Comparison of ENCODE assay signal across 1 cellular context in genomic region chr3:141399979-141400971, GRCh38.
TF ChIP-seq lines count a peak whose summit lies in the region.

No MANE protein-coding gene starts in this region.

TF ChIP-seq in HEK293, 187 proteins besides CTCF, POLR2A, EP300 and RAD21 (continued from another document):
- TF ChIP-seq PRDM4 (tag by site-specific recombination; IDR thresholded peaks at IDR 0.05) (no peak), ZSCAN23 (tag by site-specific recombination; IDR thresholded peaks at IDR 0.05) (no peak), ZNF112 (tag by site-specific recombination; IDR thresholded peaks at IDR 0.05) (no peak)
- TF ChIP-seq, protein P1, sequence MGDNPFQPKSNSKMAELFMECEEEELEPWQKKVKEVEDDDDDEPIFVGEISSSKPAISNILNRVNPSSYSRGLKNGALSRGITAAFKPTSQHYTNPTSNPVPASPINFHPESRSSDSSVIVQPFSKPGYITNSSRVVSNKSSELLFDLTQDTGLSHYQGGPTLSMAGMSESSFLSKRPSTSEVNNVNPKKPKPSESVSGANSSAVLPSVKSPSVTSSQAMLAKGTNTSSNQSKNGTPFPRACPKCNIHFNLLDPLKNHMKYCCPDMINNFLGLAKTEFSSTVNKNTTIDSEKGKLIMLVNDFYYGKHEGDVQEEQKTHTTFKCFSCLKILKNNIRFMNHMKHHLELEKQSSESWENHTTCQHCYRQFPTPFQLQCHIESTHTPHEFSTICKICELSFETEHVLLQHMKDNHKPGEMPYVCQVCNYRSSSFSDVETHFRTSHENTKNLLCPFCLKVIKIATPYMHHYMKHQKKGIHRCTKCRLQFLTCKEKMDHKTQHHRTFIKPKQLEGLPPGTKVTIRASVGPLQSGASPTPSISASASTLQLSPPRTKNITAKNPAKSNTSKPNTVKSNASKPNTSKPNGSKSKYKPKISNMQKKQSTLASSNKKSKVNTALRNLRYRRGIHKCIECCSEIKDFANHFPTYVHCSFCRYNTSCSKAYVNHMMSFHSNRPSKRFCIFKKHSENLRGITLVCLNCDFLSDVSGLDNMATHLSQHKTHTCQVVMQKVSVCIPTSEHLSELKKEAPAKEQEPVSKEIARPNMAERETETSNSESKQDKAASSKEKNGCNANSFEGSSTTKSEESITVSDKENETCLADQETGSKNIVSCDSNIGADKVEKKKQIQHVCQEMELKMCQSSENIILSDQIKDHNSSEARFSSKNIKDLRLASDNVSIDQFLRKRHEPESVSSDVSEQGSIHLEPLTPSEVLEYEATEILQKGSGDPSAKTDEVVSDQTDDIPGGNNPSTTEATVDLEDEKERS (tag by site-specific recombination; IDR thresholded peaks at IDR 0.05), result no peak
